ENCODE assay signal across 10 cellular contexts in genomic region chr2:110115291-110116032, GRCh38. TPM values are rescaled to one million over a fixed set of nuclear protein-coding genes. Genes with fewer than 3 reads are reported as not detected.
DNase-seq lines count a peak whose midpoint lies in the region; TF ChIP-seq lines count a peak whose summit lies in the region.
"Had no signal": no experiment of that assay in that cellular context is flagged by ENCODE, and none has a peak within 500 bp of the region (broad histone marks: within the 10 kb centered on the region; RNA-seq: fewer than 3 reads in every experiment).

MALL (minus strand) TSS chr2:110115822; CDS start chr2:110115792, 30 bp downstream.

- peak within 1 kb of the TSS; percentile 58 for H3K4me3 ChIP-seq in AG04449 (ENCODE audit: low read depth, low read length)
- H3K4me3 ChIP-seq in muscle layer of duodenum (ENCODE audit: low read depth in 1 of 2, low read length in 2 of 2), result peak within 1 kb of the TSS; percentile 54

- TF ChIP-seq CTCF in AG04449 (IDR thresholded peaks at IDR 0.05; ENCODE audit: insufficient read depth, low read length, missing control alignments), result no peak

- H3K27ac ChIP-seq in epithelial cell of prostate, result peak within 1 kb of the TSS; percentile 100
- H3K27ac ChIP-seq in muscle layer of duodenum (ENCODE audit: low read length), result peak within 1 kb of the TSS; percentile 77

- CTCF ChIA-PET in AG04449 (lab: Yijun Ruan, JAX), result interaction anchor here (0.7 to 3.9 kb wide), 8 partner anchors 8 to 42 kb away, joined by 3 to 56 read pairs (median 6); no protein-coding TSS in a partner anchor

- DNase-seq in AG04449 (ENCODE audit: low read depth, low spot score), result no peak
- peak; percentile 27 for DNase-seq in NCI-H2171 treated with DMSO at 0.1 percent for 48 hours (lab: John Stamatoyannopoulos, UW)
- DNase-seq in epithelial cell of prostate (ENCODE audit: low read depth, low spot score), result no peak
- no peak for DNase-seq in putamen (ENCODE audit: low spot score)
- DNase-seq in activated CD4-positive, alpha-beta T cell treated with anti-CD3 and anti-CD28 coated beads for 4 hours, result no peak
- no peak for DNase-seq in stimulated activated CD8-positive, alpha-beta memory T cell treated with anti-CD3 and anti-CD28 coated beads, Interleukin-4, amount 100 ng/mL, for 48 hours
- no peak for DNase-seq in cerebellum (ENCODE audit: low spot score)
- DNase-seq: naive thymus-derived CD4-positive, alpha-beta T cell; SHP77 had no signal

- H3K36me3 ChIP-seq in muscle layer of duodenum (ENCODE audit: control insufficient read depth in 1 of 2, insufficient read depth in 2 of 2, low read length in 2 of 2), result no peaks in the 10 kb centered on the region

- peaks cover 0 to 11% of the 10 kb centered on the region in 2 donors for H3K4me1 ChIP-seq in muscle layer of duodenum (ENCODE audit: control insufficient read depth in 1 of 2, insufficient read depth in 2 of 2, low read length in 2 of 2)

- no peaks in the 10 kb centered on the region for H3K9me3 ChIP-seq in muscle layer of duodenum (ENCODE audit: control insufficient read depth in 1 of 2, low read length in 2 of 2)

- peaks cover 17% of the 10 kb centered on the region for H3K27me3 ChIP-seq in muscle layer of duodenum (ENCODE audit: low read depth, low read length)

- POLR2A ChIA-PET in AG04449 (lab: Yijun Ruan, JAX), result interaction anchor here (0.5 to 1.2 kb wide), 3 partner anchors 10 to 42 kb away, joined by 3 to 4 read pairs (median 4); no protein-coding TSS in a partner anchor

RNA-seq across cellular contexts. Expression of gene MALL, which starts in this region (rescaled TPM):
- 2.4 TPM for total RNA-seq in cerebellum
